Comparison of ENCODE assay signal across 21 cellular contexts in genomic region chr6:2534406-2535139, GRCh38.
DNase-seq lines count a peak whose midpoint lies in the region; FAIRE-seq and TF ChIP-seq lines count a peak whose summit lies in the region.
"Had no signal": no experiment of that assay in that cellular context is flagged by ENCODE, and none has a peak within 500 bp of the region (broad histone marks: within the 10 kb centered on the region; RNA-seq: fewer than 3 reads in every experiment).

No MANE protein-coding gene starts in this region.

- H3K9me3 ChIP-seq in A673 (ENCODE audit: low read depth, low read length, poor library complexity, severe bottlenecking) = peaks cover 6% of the 10 kb centered on the region
- H3K9me3 ChIP-seq: A549, SJSA1 had no signal

- BruUV-seq in A673 (replicated peaks; lab: Mats Ljungman, UMichigan) = no TSS peak

- H3K27me3 ChIP-seq in A673 (replicated peaks; ENCODE audit: insufficient read depth, low read depth, low read length, poor library complexity) = no peaks in the 10 kb centered on the region
- H3K27me3 ChIP-seq: gastroesophageal sphincter, SJSA1 had no signal

- intact Hi-C loops in A673 (cut with micrococcal nuclease; ENCODE audit: unreplicated experiment) = no loop called here

- peaks cover 20% of the 10 kb centered on the region for H3K4me1 ChIP-seq in A673 (ENCODE audit: insufficient read depth, low read length, poor library complexity, severe bottlenecking)
- H3K4me1 ChIP-seq: A549, gastroesophageal sphincter had no signal

- FAIRE-seq in GM19239 (lab: Jason Lieb, UNC) = no peak
- FAIRE-seq: A549 had no signal

- H3K36me3 ChIP-seq in A673 (ENCODE audit: insufficient read depth, low read length, poor library complexity, severe bottlenecking) = no peaks in the 10 kb centered on the region
- H3K36me3 ChIP-seq: gastroesophageal sphincter, SJSA1 had no signal

- H3K4me3 ChIP-seq in A673 (ENCODE audit: low read depth, low read length, poor library complexity, severe bottlenecking) = no peak overlapping the region
- H3K4me3 ChIP-seq in choroid plexus epithelial cell (ENCODE audit: low read depth, low read length) = no peak overlapping the region
- H3K4me3 ChIP-seq: A549, gastroesophageal sphincter, SJSA1 had no signal

- DNase-seq in A673 (ENCODE audit: low spot score) = peak; percentile 86
- peak; percentile 57 to 75 for DNase-seq in Kasumi-1 (lab: John Stamatoyannopoulos, UW)
- DNase-seq in choroid plexus epithelial cell (ENCODE audit: low read depth) = peak; percentile 82
- peak; percentile 24 to 44 for DNase-seq in lung microvascular endothelial cell (ENCODE audit: low read depth in 2 of 2)
- no peak for DNase-seq in DMS153 treated with DMSO at 0.1 percent for 48 hours (lab: John Stamatoyannopoulos, UW; ENCODE audit: unreplicated experiment)
- no peak for DNase-seq in AG20443 (ENCODE audit: low spot score)
- DNase-seq in GM19239 (ENCODE audit: insufficient read length, low spot score) = no peak
- no peak for DNase-seq in NCI-H2029 treated with DMSO at 0.1 percent for 48 hours (lab: John Stamatoyannopoulos, UW)
- DNase-seq: activated CD4-positive, alpha-beta T cell treated with anti-CD3 and anti-CD28 coated beads, Interleukin-2, amount 50 U/mL, for 48 hours; amniotic stem cell; CD4-positive, alpha-beta memory T cell; DMS79 treated with DMSO at 0.1 percent for 48 hours; NCI-H1048; NCI-H2107; NCI-H526 treated with DMSO at 0.1 percent for 48 hours; stimulated activated CD8-positive, alpha-beta memory T cell treated with anti-CD3 and anti-CD28 coated beads, Interleukin-4, amount 100 ng/mL, for 48 hours; T-helper 17 cell had no signal

- CTCF ChIA-PET in A673 (lab: Charles Lee) = no interaction called here

- POLR2A ChIA-PET in A673 (lab: Charles Lee; ENCODE audit: low non-redundant PET) = no interaction called here

- TF ChIP-seq CTCF in A673 (conservative IDR thresholded peaks at IDR 0.05; ENCODE audit: low read depth, low read length) (no peak), choroid plexus epithelial cell (conservative IDR thresholded peaks at IDR 0.05; ENCODE audit: low read depth, low read length) (no peak)

- peak overlapping the region; percentile 75 for H3K27ac ChIP-seq in A673 (ENCODE audit: low read depth, low read length, poor library complexity, severe bottlenecking)
- H3K27ac ChIP-seq: A549, gastroesophageal sphincter, SJSA1, VCaP had no signal

Comparison
In these comparisons a context has a peak if more than half of its experiments do, and no peak if none do; other contexts are left out.
1. DNase-seq: peak in A673 (single experiment), Kasumi-1 (2 of 2), choroid plexus epithelial cell (single experiment) and lung microvascular endothelial cell (2 of 2); none in DMS153 treated with DMSO at 0.1 percent for 48 hours (single experiment), AG20443 (single experiment), GM19239 (single experiment) and NCI-H2029 treated with DMSO at 0.1 percent for 48 hours (single experiment).